18 cellular contexts compared by ENCODE assay signal in the genomic region with DNA sequence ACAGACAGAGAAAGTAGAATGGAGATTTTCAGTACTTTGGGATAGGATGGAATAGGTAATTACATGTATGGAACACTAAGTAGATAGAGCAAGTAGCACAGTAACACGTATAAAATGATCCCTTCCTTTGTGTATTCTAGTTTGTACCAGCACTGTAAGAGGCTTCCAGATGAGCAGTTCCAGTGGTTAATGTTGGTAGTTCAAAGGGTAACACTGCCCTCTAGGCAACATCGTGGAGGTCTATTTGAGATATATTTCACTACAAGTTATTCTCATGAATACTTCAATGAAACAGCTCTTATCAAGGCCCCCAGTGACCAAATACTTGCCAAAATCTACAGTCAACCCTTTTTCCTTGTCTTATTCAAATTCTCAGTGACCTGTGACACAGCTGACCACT. TPM values are rescaled to one million over a fixed set of nuclear protein-coding genes. Genes with fewer than 3 reads are reported as not detected.
DNase-seq lines count a peak whose midpoint lies in the region; ATAC-seq and TF ChIP-seq lines count a peak whose summit lies in the region.
"Had no signal": no experiment of that assay in that cellular context is flagged by ENCODE, and none has a peak within 500 bp of the region (broad histone marks: within the 10 kb centered on the region; RNA-seq: fewer than 3 reads in every experiment).

No MANE protein-coding gene starts in this region.

- intact Hi-C loops in CD4-positive, alpha-beta T cell (cut with DNase I, micrococcal nuclease): loop anchor here (1.0 to 2.0 kb wide), 2 partner anchors 145 to 288 kb away; no protein-coding TSS in a partner anchor

- H3K27ac Mint-ChIP-seq in CD4-positive, alpha-beta T cell: no peak overlapping the region
- H3K27ac Mint-ChIP-seq in effector memory CD8-positive, alpha-beta T cell: no peak overlapping the region
- H3K27ac Mint-ChIP-seq: activated naive CD8-positive, alpha-beta T cell treated with anti-CD3 and anti-CD28 coated beads for 36 hours had no signal

- no peaks in the 10 kb centered on the region for H3K4me1 Mint-ChIP-seq in CD4-positive, alpha-beta T cell (ENCODE audit: low read depth)
- no peaks in the 10 kb centered on the region for H3K4me1 Mint-ChIP-seq in effector memory CD8-positive, alpha-beta T cell (ENCODE audit: low read depth in 2 of 2)
- H3K4me1 Mint-ChIP-seq: activated naive CD8-positive, alpha-beta T cell treated with anti-CD3 and anti-CD28 coated beads for 36 hours; central memory CD8-positive, alpha-beta T cell had no signal

- CTCF ChIA-PET in CD4-positive, alpha-beta T cell (lab: Charles Lee): interaction anchor here (0.6 to 1.1 kb wide), 5 partner anchors 13 to 287 kb away, joined by 3 read pairs; a partner anchor contains a TSS

- no peak for DNase-seq in BE2C
- peak in 1 of 10 experiments; percentile 15 for DNase-seq in CD4-positive, alpha-beta T cell
- DNase-seq in NB4 (ENCODE audit: low read depth): peak; percentile 55
- peak in 1 of 3 experiments; percentile 8 for DNase-seq in effector memory CD8-positive, alpha-beta T cell
- no peak for DNase-seq in inferior parietal cortex (ENCODE audit: extremely low spot score)
- DNase-seq: activated naive CD8-positive, alpha-beta T cell treated with anti-CD3 and anti-CD28 coated beads for 36 hours; Calu3; H7; NCI-H1436; NCI-H774; nucleus accumbens had no signal

- POLR2A ChIA-PET in CD4-positive, alpha-beta T cell (lab: Charles Lee): interaction anchor here (1.0 kb wide), 1 partner anchor 13 kb away, joined by 4 read pairs; a partner anchor contains a TSS

- no peaks in the 10 kb centered on the region for H3K4me1 ChIP-seq in BE2C
- H3K4me1 ChIP-seq: esophagus muscularis mucosa, tibial nerve had no signal

- no peaks in the 10 kb centered on the region for H3K36me3 ChIP-seq in BE2C

- H3K9me3 Mint-ChIP-seq in CD4-positive, alpha-beta T cell: peaks cover 14% of the 10 kb centered on the region
- peaks cover 0 to 3% of the 10 kb centered on the region in 2 donors for H3K9me3 Mint-ChIP-seq in effector memory CD8-positive, alpha-beta T cell

- H3K36me3 Mint-ChIP-seq in CD4-positive, alpha-beta T cell (ENCODE audit: low read depth): peaks cover 42% of the 10 kb centered on the region
- H3K36me3 Mint-ChIP-seq in effector memory CD8-positive, alpha-beta T cell (ENCODE audit: insufficient read depth): no peaks in the 10 kb centered on the region

- H3K27me3 Mint-ChIP-seq in CD4-positive, alpha-beta T cell: no peaks in the 10 kb centered on the region
- H3K27me3 Mint-ChIP-seq in effector memory CD8-positive, alpha-beta T cell: no peaks in the 10 kb centered on the region
- H3K27me3 Mint-ChIP-seq: activated naive CD8-positive, alpha-beta T cell treated with anti-CD3 and anti-CD28 coated beads for 36 hours; central memory CD8-positive, alpha-beta T cell had no signal

- no peak overlapping the region for H3K27ac ChIP-seq in CD4-positive, alpha-beta T cell (ENCODE audit: low read depth, low read length)
- H3K27ac ChIP-seq: esophagus muscularis mucosa, SK-N-MC, tibial nerve had no signal

- H3K4me3 Mint-ChIP-seq in CD4-positive, alpha-beta T cell: no peak overlapping the region
- H3K4me3 Mint-ChIP-seq in effector memory CD8-positive, alpha-beta T cell: no peak overlapping the region
- H3K4me3 Mint-ChIP-seq: activated naive CD8-positive, alpha-beta T cell treated with anti-CD3 and anti-CD28 coated beads for 36 hours; central memory CD8-positive, alpha-beta T cell had no signal

- H3K27me3 ChIP-seq in BE2C: no peaks in the 10 kb centered on the region
- H3K27me3 ChIP-seq in CD4-positive, alpha-beta T cell (ENCODE audit: control insufficient read depth, insufficient read depth, low read length): no peaks in the 10 kb centered on the region
- H3K27me3 ChIP-seq: esophagus muscularis mucosa, tibial nerve had no signal

- no peak overlapping the region for H3K4me3 ChIP-seq in BE2C (ENCODE audit: low read depth, low read length)
- H3K4me3 ChIP-seq in NB4 (ENCODE audit: low read depth, low read length): no peak overlapping the region
- H3K4me3 ChIP-seq: esophagus muscularis mucosa, lung, SK-N-MC, tibial nerve had no signal

- no peak for TF ChIP-seq POLR2A in NB4 (IDR thresholded peaks at IDR 0.05; ENCODE audit: extremely low read depth, insufficient read length)

- ATAC-seq in CD4-positive, alpha-beta T cell (ENCODE audit: poor library complexity): peak; percentile 52
- peak; percentile 54 for ATAC-seq in effector memory CD8-positive, alpha-beta T cell (replicated peaks)
- ATAC-seq in GM18873 (IDR thresholded peaks at IDR 0.05; ENCODE audit: low FRiP score, unreplicated experiment): no peak
- ATAC-seq in GM19324 (IDR thresholded peaks at IDR 0.05; ENCODE audit: low FRiP score, unreplicated experiment): no peak

- TF ChIP-seq CTCF in BE2C (IDR thresholded peaks at IDR 0.05; ENCODE audit: low read depth, low read length): peak; percentile 33
- TF ChIP-seq CTCF in CD4-positive, alpha-beta T cell (IDR thresholded peaks at IDR 0.05): peak; percentile 58
- no peak for TF ChIP-seq CTCF in NB4 (IDR thresholded peaks at IDR 0.05; ENCODE audit: low read depth, low read length)

- H3K9me3 ChIP-seq in BE2C: peaks cover 3% of the 10 kb centered on the region; the same call in 1 of the 2 replicates
- peaks cover 28% of the 10 kb centered on the region for H3K9me3 ChIP-seq in CD4-positive, alpha-beta T cell (ENCODE audit: control insufficient read depth, low read length)

RNA-seq across cellular contexts. Expression of a gene that starts 13.5 kb away (rescaled TPM):
- 0.48 TPM for polyA plus RNA-seq in BE2C (2012; ENCODE audit: insufficient read depth, insufficient read length, low read depth)
- total RNA-seq in CD4-positive, alpha-beta T cell: 1 to 10 TPM; 4.5 to 5.1 TPM
- total RNA-seq: H7 had no signal

RNA-seq across cellular contexts. Expression of a gene that starts 18.6 kb away (rescaled TPM):
- polyA plus RNA-seq in BE2C (2012; ENCODE audit: insufficient read depth, insufficient read length, low read depth): 0.39 TPM
- under 1 TPM; 0.52 to 0.67 TPM for total RNA-seq in CD4-positive, alpha-beta T cell
- total RNA-seq: H7 had no signal

RNA-seq across cellular contexts. Expression of a gene that starts 52.2 kb away (rescaled TPM):
- polyA plus RNA-seq in BE2C (2012; ENCODE audit: insufficient read depth, insufficient read length, low read depth): 3.8 TPM
- 10 to 100 TPM; 30.4 to 31.4 TPM for total RNA-seq in CD4-positive, alpha-beta T cell

RNA-seq across cellular contexts. Expression of a gene that starts 54.2 kb away (rescaled TPM):
- 0.91 TPM for polyA plus RNA-seq in BE2C (2012; ENCODE audit: insufficient read depth, insufficient read length, low read depth)
- total RNA-seq in CD4-positive, alpha-beta T cell: 1 to 10 TPM; 1.1 to 1.6 TPM
- total RNA-seq: H7 had no signal

Comparison
In these comparisons a context has a peak if more than half of its experiments do, and no peak if none do; other contexts are left out.
1. ATAC-seq: peak in CD4-positive, alpha-beta T cell (single experiment) and effector memory CD8-positive, alpha-beta T cell (single experiment); none in GM18873 (single experiment) and GM19324 (single experiment).